8 cellular contexts compared by ENCODE assay signal in genomic region chr5:149141957-149142851, GRCh38. TPM values are rescaled to one million over a fixed set of nuclear protein-coding genes. Genes with fewer than 3 reads are reported as not detected.
A peak's percentile ranks its signal among the peaks of the same experiment; 100 is the strongest.
DNase-seq lines count a peak whose midpoint lies in the region; ATAC-seq and TF ChIP-seq lines count a peak whose summit lies in the region.

No MANE protein-coding gene starts in this region.

- H4K20me1 ChIP-seq in fibroblast of lung (ENCODE audit: control insufficient read depth, extremely low read depth, insufficient read depth, low read length) (no peaks in the 10 kb centered on the region), neural cell (ENCODE audit: insufficient read depth) (no peaks in the 10 kb centered on the region)

- H3K36me3 ChIP-seq in RWPE2 (ENCODE audit: low read depth): no peaks in the 10 kb centered on the region
- no peaks in the 10 kb centered on the region for H3K36me3 ChIP-seq in fibroblast of lung (ENCODE audit: control insufficient read depth, insufficient read depth, low read length)
- no peaks in the 10 kb centered on the region for H3K36me3 ChIP-seq in neural cell (ENCODE audit: insufficient read depth, low read length)

- H3K4me2 ChIP-seq in fibroblast of lung (ENCODE audit: extremely low read depth, insufficient read depth, low read length) (peak overlapping the region; percentile 73), neural cell (ENCODE audit: low read length) (peak overlapping the region; percentile 82)

- H3K9me3 ChIP-seq in RWPE2 (ENCODE audit: severe bottlenecking) (no peaks in the 10 kb centered on the region), fibroblast of lung (ENCODE audit: control insufficient read depth, insufficient read depth, low read depth, low read length) (no peaks in the 10 kb centered on the region), neural cell (ENCODE audit: low read length) (no peaks in the 10 kb centered on the region)

- H3K4me3 ChIP-seq in RWPE2 (ENCODE audit: severe bottlenecking) (peak overlapping the region; percentile 90), fibroblast of lung (replicated peaks in 1 of 4; ENCODE audit: control extremely low read depth in 1 of 4, insufficient read depth in 1 of 4, low read depth in 3 of 4, low read length in 4 of 4) (peak overlapping the region; percentile 50 to 99 (median 78)), neural cell (ENCODE audit: low read length) (peak overlapping the region; percentile 83)

- TF ChIP-seq CTCF in RWPE2 (IDR thresholded peaks at IDR 0.05; ENCODE audit: poor library complexity, severe bottlenecking): no peak
- no peak for TF ChIP-seq CTCF in fibroblast of lung (conservative IDR thresholded peaks at IDR 0.05 in 1 of 2, IDR thresholded peaks at IDR 0.05 in 1 of 2; ENCODE audit: low read depth in 1 of 2, low read length in 2 of 2)
- no peak for TF ChIP-seq CTCF in neural cell (IDR thresholded peaks at IDR 0.05; ENCODE audit: poor library complexity, severe bottlenecking)

- H3F3A ChIP-seq in neural cell (ENCODE audit: insufficient read depth, low read length, poor library complexity, severe bottlenecking): no peaks in the 10 kb centered on the region

- H3K27me3 ChIP-seq in RWPE2 (ENCODE audit: insufficient read depth, poor library complexity, severe bottlenecking) (no peaks in the 10 kb centered on the region), fibroblast of lung (ENCODE audit: control insufficient read depth, insufficient read depth, low read length) (no peaks in the 10 kb centered on the region), neural cell (ENCODE audit: insufficient read depth, low read depth, low read length) (peaks cover 12% of the 10 kb centered on the region)

- H3K27ac ChIP-seq in RWPE2 (ENCODE audit: poor library complexity, severe bottlenecking) (peak overlapping the region; percentile 57), fibroblast of lung (ENCODE audit: insufficient read depth, low read length) (peak overlapping the region; percentile 88), neural cell (ENCODE audit: low read length) (peak overlapping the region; percentile 28)

- no peak for TF ChIP-seq EP300 in neural cell (conservative IDR thresholded peaks at IDR 0.05; ENCODE audit: poor library complexity, severe bottlenecking)

- peaks cover 50% of the 10 kb centered on the region for H3K79me2 ChIP-seq in fibroblast of lung (ENCODE audit: control insufficient read depth, insufficient read depth, low read length)
- H3K79me2 ChIP-seq in neural cell (replicated peaks; ENCODE audit: insufficient read depth, low read length): no peaks in the 10 kb centered on the region

- H3K4me1 ChIP-seq in RWPE2 (ENCODE audit: insufficient read depth, poor library complexity, severe bottlenecking) (peaks cover 23% of the 10 kb centered on the region), fibroblast of lung (ENCODE audit: control insufficient read depth, extremely low read depth, insufficient read depth, low read length) (no peaks in the 10 kb centered on the region)

- no peak for TF ChIP-seq RAD21 in neural cell (conservative IDR thresholded peaks at IDR 0.05)

- H3K9me2 ChIP-seq in neural cell (ENCODE audit: insufficient read depth, low read length): no peaks in the 10 kb centered on the region

- ATAC-seq in RWPE2 (ENCODE audit: low read depth) (peak; percentile 59), GM21360 (IDR thresholded peaks at IDR 0.05; ENCODE audit: unreplicated experiment) (no peak)

- H3K9ac ChIP-seq in fibroblast of lung (ENCODE audit: insufficient read depth, low read length) (peak overlapping the region; percentile 89), neural cell (ENCODE audit: low read length) (peak overlapping the region; percentile 81)

- peak; percentile 56 for DNase-seq in DMS53 (lab: John Stamatoyannopoulos, UW)
- no peak for DNase-seq in DMS53 treated with DMSO at 0.1 percent for 48 hours (lab: John Stamatoyannopoulos, UW; ENCODE audit: unreplicated experiment)
- no peak for DNase-seq in RWPE2 (ENCODE audit: low spot score)
- peak; percentile 47 to 61 for DNase-seq in fibroblast of lung (ENCODE audit: low read depth in 2 of 2)
- DNase-seq in COLO668 (lab: John Stamatoyannopoulos, UW; ENCODE audit: unreplicated experiment): no peak
- no peak for DNase-seq in activated CD4-positive, CD25-positive, alpha-beta regulatory T cell (lab: John Stamatoyannopoulos, UW)

- H2AFZ ChIP-seq in fibroblast of lung (ENCODE audit: low read length) (no peak overlapping the region), neural cell (ENCODE audit: low read depth, low read length) (peak overlapping the region; percentile 79)

TF ChIP-seq in neural cell, 6 proteins besides CTCF, POLR2A, EP300 and RAD21:
- no peak for TF ChIP-seq REST (IDR thresholded peaks at IDR 0.05; ENCODE audit: borderline replicate concordance)
- no peak for TF ChIP-seq EZH2 (IDR thresholded peaks at IDR 0.05; ENCODE audit: borderline replicate concordance, insufficient read depth, low read length, poor library complexity, severe bottlenecking)
- TF ChIP-seq MXI1 (conservative IDR thresholded peaks at IDR 0.05; ENCODE audit: poor library complexity, severe bottlenecking): no peak
- TF ChIP-seq POLR2AphosphoS5 (IDR thresholded peaks at IDR 0.05): peak; percentile 48
- TF ChIP-seq SMC3 (conservative IDR thresholded peaks at IDR 0.05; ENCODE audit: poor library complexity): no peak
- TF ChIP-seq TAF1 (IDR thresholded peaks at IDR 0.05; ENCODE audit: low read depth): peak; percentile 57

RNA-seq across cellular contexts. Expression of gene ABLIM3, which starts 0.9 kb away (rescaled TPM):
- 37.2 and 48.1 TPM in 2 replicates for total RNA-seq in fibroblast of lung
- polyA plus RNA-seq in fibroblast of lung (49.9 and 67.8 TPM in 2 replicates), neural cell (15.3 and 17.7 TPM in 2 replicates)
- polyA plus RNA-seq in fibroblast of lung (2012): 56.3 and 70.6 TPM in 2 replicates
- polyA minus RNA-seq in fibroblast of lung (ENCODE audit: low replicate concordance) (124 and 233 TPM in 2 replicates), neural cell (30.7 and 35.3 TPM in 2 replicates)

Comparison
In these comparisons a context has a peak if more than half of its experiments do, and no peak if none do; other contexts are left out.
1. DNase-seq: peak in DMS53 (single experiment) and fibroblast of lung (2 of 2); none in DMS53 treated with DMSO at 0.1 percent for 48 hours (single experiment), RWPE2 (single experiment), COLO668 (single experiment) and activated CD4-positive, CD25-positive, alpha-beta regulatory T cell (0 of 4).
2. H3K27ac ChIP-seq: peak in every context shown above with its lines; median percentile 88 in fibroblast of lung; 57 in RWPE2; 28 in neural cell.
3. Peak in every context shown above with its lines, with median percentiles within 50 percentile points of each other: H3K4me3 ChIP-seq.